In genomic region chr19:4647676-4648644, GRCh38 we compare ENCODE assay signal across 11 cellular contexts. TPM values are rescaled to one million over a fixed set of nuclear protein-coding genes. Genes with fewer than 3 reads are reported as not detected.
A peak's percentile ranks its signal among the peaks of the same experiment; 100 is the strongest.
DNase-seq lines count a peak whose midpoint lies in the region; ATAC-seq, FAIRE-seq and TF ChIP-seq lines count a peak whose summit lies in the region.
"Had no signal": no experiment of that assay in that cellular context is flagged by ENCODE, and none has a peak within 500 bp of the region (broad histone marks: within the 10 kb centered on the region; RNA-seq: fewer than 3 reads in every experiment).

No MANE protein-coding gene starts in this region.

- no peaks in the 10 kb centered on the region for H3K9me3 ChIP-seq in endothelial cell of umbilical vein (replicated peaks; ENCODE audit: control insufficient read depth, insufficient read depth, low read length)
- no peaks in the 10 kb centered on the region for H3K9me3 ChIP-seq in uterus

- DNase-seq in NCI-H1694 (lab: John Stamatoyannopoulos, UW) (peak; percentile 3), NCI-H1694 treated with DMSO at 0.1 percent for 48 hours (lab: John Stamatoyannopoulos, UW) (no peak), endothelial cell of umbilical vein (ENCODE audit: low read depth, low spot score) (peak; percentile 90), memory B cell (ENCODE audit: low spot score in 2 of 2) (no peak), uterus (peak; percentile 54 to 73), NOMO-1 (lab: John Stamatoyannopoulos, UW; ENCODE audit: unreplicated experiment in 2 of 2) (no peak), ecto neural progenitor cell (ENCODE audit: low spot score) (no peak)
- DNase-seq in activated CD4-positive, alpha-beta T cell treated with anti-CD3 and anti-CD28 coated beads for 48 hours: no peak
- DNase-seq: mammary epithelial cell; NCI-H524 treated with DMSO at 0.1 percent for 48 hours; stimulated activated CD4-positive, alpha-beta T cell treated with anti-CD3 and anti-CD28 coated beads, Interleukin-15, amount 100 ng/mL, for 24 hours had no signal

- H3K27ac ChIP-seq in endothelial cell of umbilical vein (ENCODE audit: insufficient read depth, low read depth, low read length) (peak overlapping the region; percentile 47), uterus (peak overlapping the region in 1 of 2 donors; percentile 58)

- TF ChIP-seq CTCF in endothelial cell of umbilical vein (IDR thresholded peaks at IDR 0.05; ENCODE audit: extremely low read depth in 1 of 2, insufficient read depth in 1 of 2, low read depth in 1 of 2, low read length in 2 of 2): peak; percentile 32 to 33
- no peak for TF ChIP-seq CTCF in uterus (IDR thresholded peaks at IDR 0.05)

- FAIRE-seq in endothelial cell of umbilical vein (lab: Jason Lieb, UNC): peak; percentile 98

- dilution Hi-C loops in endothelial cell of umbilical vein (cut with MboI; ENCODE audit: extremely low pct_ligation_motif_present, low sequenced_read_pairs): no loop called here

- peaks cover 13% of the 10 kb centered on the region for H3K4me1 Mint-ChIP-seq in memory B cell

- no peaks in the 10 kb centered on the region for H3K27me3 Mint-ChIP-seq in memory B cell

- H3K36me3 Mint-ChIP-seq in memory B cell: peaks cover 5% of the 10 kb centered on the region

- no peaks in the 10 kb centered on the region for H3K9me1 ChIP-seq in endothelial cell of umbilical vein (replicated peaks; ENCODE audit: control insufficient read depth, extremely low read depth, insufficient read depth, low read length)

- TF ChIP-seq POLR2A in endothelial cell of umbilical vein (IDR thresholded peaks at IDR 0.05; ENCODE audit: low read depth, low read length) (peak; percentile 35), uterus (IDR thresholded peaks at IDR 0.05) (no peak)

- BruUV-seq in endothelial cell of umbilical vein (replicated peaks; lab: Mats Ljungman, UMichigan): no TSS peak

- H3K9ac ChIP-seq in endothelial cell of umbilical vein (replicated peaks; ENCODE audit: extremely low read depth, insufficient read depth, low read length): peak overlapping the region; percentile 48

- H3K27me3 ChIP-seq in endothelial cell of umbilical vein (ENCODE audit: control insufficient read depth in 2 of 2, insufficient read depth in 2 of 2, low read length in 2 of 2) (no peaks in the 10 kb centered on the region), uterus (no peaks in the 10 kb centered on the region)

- H3K9me3 Mint-ChIP-seq in memory B cell: no peaks in the 10 kb centered on the region

- peak overlapping the region; percentile 51 for H3K4me3 Mint-ChIP-seq in memory B cell

- CTCF ChIA-PET in endothelial cell of umbilical vein (lab: Charles Lee): interaction anchor here (0.9 to 1.8 kb wide), 8 partner anchors 12 to 123 kb away, joined by 3 to 10 read pairs (median 4); partner anchors contain the start of gene SEMA6B

- peaks cover 27% of the 10 kb centered on the region for H3K79me2 ChIP-seq in endothelial cell of umbilical vein (ENCODE audit: control insufficient read depth, insufficient read depth, low read length)

- intact Hi-C loops in endothelial cell of umbilical vein (cut with micrococcal nuclease) (no loop called here), uterus (cut with DNase I; ENCODE audit: low total_unique reads) (no loop called here)

- peak overlapping the region; percentile 60 for H3K27ac Mint-ChIP-seq in memory B cell

- H2AFZ ChIP-seq in endothelial cell of umbilical vein (ENCODE audit: low read depth, low read length): no peak overlapping the region

- peaks cover 23% of the 10 kb centered on the region for H3K4me1 ChIP-seq in endothelial cell of umbilical vein (ENCODE audit: control insufficient read depth, extremely low read depth, insufficient read depth, low read length)
- H3K4me1 ChIP-seq in uterus: no peaks in the 10 kb centered on the region

- H3K36me3 ChIP-seq in endothelial cell of umbilical vein (ENCODE audit: control insufficient read depth in 2 of 2, extremely low read depth in 1 of 2, insufficient read depth in 2 of 2, low read length in 2 of 2): peaks cover 0 to 23% of the 10 kb centered on the region in 2 experiments
- H3K36me3 ChIP-seq in uterus: no peaks in the 10 kb centered on the region

- no peak for ATAC-seq in memory B cell (ENCODE audit: low read depth)

- POLR2A ChIA-PET in endothelial cell of umbilical vein (lab: Charles Lee): interaction anchor here (0.6 to 1.5 kb wide), 2 partner anchors 14 to 254 kb away, joined by 3 to 5 read pairs; no protein-coding TSS in a partner anchor

- H4K20me1 ChIP-seq in endothelial cell of umbilical vein (replicated peaks; ENCODE audit: control insufficient read depth, extremely low read depth, insufficient read depth, low read length): no peaks in the 10 kb centered on the region

- H3K4me3 ChIP-seq in endothelial cell of umbilical vein (replicated peaks in 1 of 3; ENCODE audit: insufficient read depth in 1 of 3, low read depth in 1 of 3, low read length in 3 of 3): no peak overlapping the region
- H3K4me3 ChIP-seq in uterus: no peak overlapping the region

- peak overlapping the region; percentile 61 for H3K4me2 ChIP-seq in endothelial cell of umbilical vein (ENCODE audit: insufficient read depth, low read length)

TF ChIP-seq in endothelial cell of umbilical vein, 7 proteins besides CTCF, POLR2A, EP300 and RAD21:
- TF ChIP-seq MYC (IDR thresholded peaks at IDR 0.05; ENCODE audit: low read depth, low read length) (no peak), GATA2 (IDR thresholded peaks at IDR 0.05; ENCODE audit: insufficient read depth, insufficient read length, low read depth, low read length) (no peak), EZH2 (IDR thresholded peaks at IDR 0.05; ENCODE audit: borderline replicate concordance, low read depth, low read length, severe bottlenecking) (no peak), FOS (IDR thresholded peaks at IDR 0.05; ENCODE audit: borderline replicate concordance, insufficient read depth, low read length) (peak; percentile 25), JUN (IDR thresholded peaks at IDR 0.05; ENCODE audit: borderline replicate concordance, insufficient read depth, insufficient read length, low read depth) (no peak), POLR2AphosphoS5 (IDR thresholded peaks at IDR 0.05; ENCODE audit: insufficient read depth, low read depth, low read length) (peak; percentile 94), MAX (IDR thresholded peaks at IDR 0.05; ENCODE audit: insufficient read depth, insufficient read length) (no peak)

RNA-seq across cellular contexts. Expression of gene TNFAIP8L1, which starts 8.6 kb away (rescaled TPM):
- total RNA-seq in endothelial cell of umbilical vein (53.7 and 56.1 TPM in 2 replicates), uterus (10 to 100 TPM in 1 of 4 donors, 1 to 10 TPM in 2, under 1 TPM in 1; 0.77 to 20.6 (median 9.1) TPM)
- 40.0 and 44.8 TPM in 2 replicates for polyA plus RNA-seq in endothelial cell of umbilical vein
- 33.4 and 37.4 TPM in 2 replicates for polyA plus RNA-seq in endothelial cell of umbilical vein (2011; cell fraction: cytosol; rRNA removed)
- 19.3 and 19.4 TPM in 2 replicates for polyA plus RNA-seq in endothelial cell of umbilical vein (2011; cell fraction: nucleus; rRNA removed)
- 21.5 and 29.8 TPM in 2 replicates for polyA plus RNA-seq in endothelial cell of umbilical vein (2012)
- polyA minus RNA-seq in endothelial cell of umbilical vein: 32.6 and 35.4 TPM in 2 replicates
- polyA minus RNA-seq in endothelial cell of umbilical vein (2011; cell fraction: cytosol; rRNA and poly(A)+ RNA removed): 1.2 TPM
- 15.8 and 24.1 TPM in 2 replicates for polyA minus RNA-seq in endothelial cell of umbilical vein (2011; cell fraction: nucleus; rRNA and poly(A)+ RNA removed)

RNA-seq across cellular contexts. Expression of gene MYDGF, which starts 22.2 kb away (rescaled TPM):
- 187 and 191 TPM in 2 replicates for total RNA-seq in endothelial cell of umbilical vein
- polyA plus RNA-seq in endothelial cell of umbilical vein: 337 and 358 TPM in 2 replicates
- polyA plus RNA-seq in endothelial cell of umbilical vein (2011; cell fraction: cytosol; rRNA removed): 276 and 354 TPM in 2 replicates
- polyA plus RNA-seq in endothelial cell of umbilical vein (2011; cell fraction: nucleus; rRNA removed): 112 and 113 TPM in 2 replicates
- 316 and 352 TPM in 2 replicates for polyA plus RNA-seq in endothelial cell of umbilical vein (2012)
- 78.9 and 81.8 TPM in 2 replicates for polyA minus RNA-seq in endothelial cell of umbilical vein
- polyA minus RNA-seq in endothelial cell of umbilical vein (2011; cell fraction: cytosol; rRNA and poly(A)+ RNA removed): 54.6 TPM
- 20.1 and 38.7 TPM in 2 replicates for polyA minus RNA-seq in endothelial cell of umbilical vein (2011; cell fraction: nucleus; rRNA and poly(A)+ RNA removed)
- 10 to 100 TPM; 21.8 to 63.5 (median 44.4) TPM for total RNA-seq in uterus

Comparison
In these comparisons a context has a peak if more than half of its experiments do, and no peak if none do; other contexts are left out.
1. DNase-seq: peak in NCI-H1694 (single experiment), endothelial cell of umbilical vein (single experiment) and uterus (2 of 2); none in NCI-H1694 treated with DMSO at 0.1 percent for 48 hours (single experiment), memory B cell (0 of 2), NOMO-1 (0 of 2), activated CD4-positive, alpha-beta T cell treated with anti-CD3 and anti-CD28 coated beads for 48 hours (single experiment) and ecto neural progenitor cell (single experiment).
2. CTCF ChIP-seq: peak in endothelial cell of umbilical vein (2 of 2); none in uterus (0 of 4).